ENCODE assay signal across 1 cellular context in genomic region chr16:83926726-83927397, GRCh38.
TF ChIP-seq lines count a peak whose summit lies in the region.

No MANE protein-coding gene starts in this region.

TF ChIP-seq in HepG2, 621 proteins besides CTCF, POLR2A, EP300 and RAD21 (continued from another document and continues in another):
- TF ChIP-seq HBP1 (CRISPR knock-in tag; IDR thresholded peaks at IDR 0.05; ENCODE audit: low read depth) (0 out of 2 replicates have a peak, but pooled peaks have one; percentile 67), ZNF614 (CRISPR knock-in tag; IDR thresholded peaks at IDR 0.05; ENCODE audit: borderline replicate concordance) (peak; percentile 71; the same call in 1 of the 2 replicates), HINFP (CRISPR knock-in tag; IDR thresholded peaks at IDR 0.05; ENCODE audit: low read depth) (0 out of 2 replicates have a peak, but pooled peaks have one; percentile 20), ZFP36L2 (CRISPR knock-in tag; IDR thresholded peaks at IDR 0.05) (no peak), HMG20B (CRISPR knock-in tag; conservative IDR thresholded peaks at IDR 0.05) (no peak), BCL6 (CRISPR knock-in tag; IDR thresholded peaks at IDR 0.05) (0 out of 2 replicates have a peak, but pooled peaks have one; percentile 44), GATAD2A (CRISPR knock-in tag; IDR thresholded peaks at IDR 0.05) (peak; percentile 73), SMAD1 (CRISPR knock-in tag; IDR thresholded peaks at IDR 0.05; ENCODE audit: borderline replicate concordance, low read depth) (no peak), GABPA (IDR thresholded peaks at IDR 0.05; ENCODE audit: low read depth, low read length) (no peak), GABPA (CRISPR knock-in tag; IDR thresholded peaks at IDR 0.05; ENCODE audit: low read depth) (no peak), BHLHE40 (IDR thresholded peaks at IDR 0.05; ENCODE audit: low read length) (peak; percentile 47; the same call in 1 of the 2 replicates), ZNF709 (CRISPR knock-in tag; IDR thresholded peaks at IDR 0.05) (peak; percentile 37; the same call in 1 of the 2 replicates), ZNF720 (CRISPR knock-in tag; IDR thresholded peaks at IDR 0.05) (no peak), ZNF598 (CRISPR knock-in tag; IDR thresholded peaks at IDR 0.05; ENCODE audit: borderline replicate concordance) (0 out of 2 replicates have a peak, but pooled peaks have one; percentile 72), KDM2A (CRISPR knock-in tag; IDR thresholded peaks at IDR 0.05; ENCODE audit: borderline replicate concordance, low read depth) (peak; percentile 94), ZNF691 (CRISPR knock-in tag; IDR thresholded peaks at IDR 0.05; ENCODE audit: borderline replicate concordance, low read depth) (peak; percentile 40; the same call in 1 of the 2 replicates), SAP130 (CRISPR knock-in tag; IDR thresholded peaks at IDR 0.05; ENCODE audit: low read depth) (peak; percentile 72; the same call in 1 of the 2 replicates), CAMTA2 (CRISPR knock-in tag; IDR thresholded peaks at IDR 0.05; ENCODE audit: borderline replicate concordance) (no peak), SMAD3 (CRISPR knock-in tag; IDR thresholded peaks at IDR 0.05) (peak; percentile 83; the same call in 1 of the 2 replicates), YY1 (IDR thresholded peaks at IDR 0.05; ENCODE audit: insufficient read depth, insufficient replicate concordance, low read depth, low read length) (peak; percentile 60), ELF3 (CRISPR knock-in tag; IDR thresholded peaks at IDR 0.05) (peak; percentile 43; the same call in 1 of the 2 replicates), ADNP (CRISPR knock-in tag; IDR thresholded peaks at IDR 0.05) (no peak), ZSCAN21 (CRISPR knock-in tag; IDR thresholded peaks at IDR 0.05; ENCODE audit: borderline replicate concordance) (no peak), TEAD3 (CRISPR knock-in tag; optimal IDR thresholded peaks at IDR 0.05; ENCODE audit: borderline replicate concordance) (peak; percentile 88), DNMT1 (CRISPR knock-in tag; IDR thresholded peaks at IDR 0.05) (0 out of 2 replicates have a peak, but pooled peaks have one; percentile 55), ARID4A (CRISPR knock-in tag; IDR thresholded peaks at IDR 0.05; ENCODE audit: borderline replicate concordance) (peak; percentile 58; the same call in 1 of the 2 replicates), HNRNPL (IDR thresholded peaks at IDR 0.05; ENCODE audit: low read depth, low read length) (no peak), BATF2 (CRISPR knock-in tag; IDR thresholded peaks at IDR 0.05) (no peak), SMC3 (IDR thresholded peaks at IDR 0.05; ENCODE audit: low read length) (peak; percentile 69), ZNF124 (CRISPR knock-in tag; IDR thresholded peaks at IDR 0.05) (0 out of 2 replicates have a peak, but pooled peaks have one; percentile 48), ZNF441 (CRISPR knock-in tag; IDR thresholded peaks at IDR 0.05; ENCODE audit: borderline replicate concordance) (peak; percentile 85), UBTF (CRISPR knock-in tag; IDR thresholded peaks at IDR 0.05) (0 out of 2 replicates have a peak, but pooled peaks have one; percentile 35), NR2F6 (IDR thresholded peaks at IDR 0.05) (no peak), NR2F6 (CRISPR knock-in tag; IDR thresholded peaks at IDR 0.05) (0 out of 2 replicates have a peak, but pooled peaks have one; percentile 53), ZNF784 (CRISPR knock-in tag; IDR thresholded peaks at IDR 0.05; ENCODE audit: borderline replicate concordance) (0 out of 2 replicates have a peak, but pooled peaks have one; percentile 71), RARA (CRISPR knock-in tag; IDR thresholded peaks at IDR 0.05) (0 out of 2 replicates have a peak, but pooled peaks have one; percentile 34), ZNF687 (CRISPR knock-in tag; IDR thresholded peaks at IDR 0.05) (peak; percentile 62), ZSCAN25 (CRISPR knock-in tag; IDR thresholded peaks at IDR 0.05) (0 out of 2 replicates have a peak, but pooled peaks have one; percentile 39), MYPOP (CRISPR knock-in tag; IDR thresholded peaks at IDR 0.05) (peak; percentile 86; the same call in 1 of the 2 replicates), HOXA3 (CRISPR knock-in tag; IDR thresholded peaks at IDR 0.05) (peak; percentile 64), SP140L (CRISPR knock-in tag; IDR thresholded peaks at IDR 0.05; ENCODE audit: borderline replicate concordance) (0 out of 2 replicates have a peak, but pooled peaks have one; percentile 46), SOX13 (IDR thresholded peaks at IDR 0.05) (no peak), SOX13 (CRISPR knock-in tag; conservative IDR thresholded peaks at IDR 0.05 in 1 of 2, IDR thresholded peaks at IDR 0.05 in 1 of 2) (peak in 1 of 2 experiments; percentile 40; a peak in 1 of 4 replicates), LBX2 (CRISPR knock-in tag; IDR thresholded peaks at IDR 0.05; ENCODE audit: borderline replicate concordance) (no peak), ZNF839 (CRISPR knock-in tag; IDR thresholded peaks at IDR 0.05; ENCODE audit: borderline replicate concordance) (no peak), ZNF883 (CRISPR knock-in tag; IDR thresholded peaks at IDR 0.05; ENCODE audit: not compliant biosample characterization) (no peak), RFX5 (IDR thresholded peaks at IDR 0.05; ENCODE audit: low read depth, low read length) (no peak)
